ENCODE assay signal across 13 cellular contexts in the genomic region with DNA sequence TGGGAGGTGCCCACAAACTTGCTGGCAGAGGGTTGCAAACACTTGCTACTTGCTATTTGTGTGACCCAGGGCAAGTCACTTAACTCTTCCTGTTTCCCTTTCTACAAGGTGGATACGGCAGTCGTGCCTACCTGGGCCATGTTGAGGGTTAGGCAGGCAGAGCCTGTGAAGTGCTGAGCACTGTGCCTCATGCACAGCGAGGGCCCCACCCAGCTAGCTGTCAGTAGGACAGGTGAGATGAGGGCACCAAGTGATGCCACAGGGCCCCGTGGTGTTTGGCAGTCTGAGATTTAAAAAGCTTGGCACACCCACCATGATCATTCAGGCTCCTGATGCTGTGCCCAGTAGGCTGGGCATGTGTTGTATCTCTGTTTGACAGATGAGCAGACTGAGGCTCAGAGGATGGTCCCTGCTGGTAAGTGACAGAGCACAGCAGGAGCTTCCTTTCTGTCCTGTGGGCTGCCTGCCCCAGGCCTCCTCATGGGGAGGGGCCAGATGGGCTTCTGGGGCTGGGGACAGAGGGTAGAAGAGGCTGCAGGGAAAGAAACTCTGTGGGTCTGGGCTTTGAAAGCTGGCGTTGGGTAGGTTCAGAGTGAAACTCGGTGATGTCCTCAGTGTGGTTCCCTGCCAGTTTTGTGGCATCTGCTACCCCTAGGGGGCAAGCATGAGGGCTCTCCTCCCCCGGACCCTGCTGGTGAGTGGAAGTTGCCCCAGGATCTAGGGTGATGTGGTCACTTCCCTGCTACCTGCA. TPM values are rescaled to one million over a fixed set of nuclear protein-coding genes. Genes with fewer than 3 reads are reported as not detected.
DNase-seq lines count a peak whose midpoint lies in the region; ATAC-seq and TF ChIP-seq lines count a peak whose summit lies in the region.
"Had no signal": no experiment of that assay in that cellular context is flagged by ENCODE, and none has a peak within 500 bp of the region (broad histone marks: within the 10 kb centered on the region; RNA-seq: fewer than 3 reads in every experiment).

No MANE protein-coding gene starts in this region.

- 35 to 67% methylated on average over 7 of the region's 7 CpGs for WGBS in sigmoid colon, 2 donors

- peaks cover 40% of the 10 kb centered on the region for H3K36me3 Mint-ChIP-seq in endothelial cell (ENCODE audit: low read depth, unreplicated experiment)

- H3K36me3 ChIP-seq in sigmoid colon: no peaks in the 10 kb centered on the region
- H3K36me3 ChIP-seq: BLaER1 treated with 17β-estradiol and CSF1 and Interleukin-3, amounts not matched to agents 10 nM and 100 nM; pancreas had no signal

- no peaks in the 10 kb centered on the region for H3K9me3 Mint-ChIP-seq in endothelial cell (ENCODE audit: unreplicated experiment)

- intact Hi-C loops in sigmoid colon (cut with DNase I): no loop called here

- in situ Hi-C loops in KBM-7 (cut with MboI; ENCODE audit: low pct_unique_long_range_greater_than_20kb, low sequenced_read_pairs): no loop called here

- no peaks in the 10 kb centered on the region for H3K27me3 ChIP-seq in sigmoid colon
- H3K27me3 ChIP-seq: pancreas had no signal

- no peak for TF ChIP-seq POLR2A in sigmoid colon (IDR thresholded peaks at IDR 0.05)

- no peaks in the 10 kb centered on the region for H3K9me3 ChIP-seq in sigmoid colon
- H3K9me3 ChIP-seq: pancreas had no signal

- no peak overlapping the region for H3K4me3 ChIP-seq in sigmoid colon
- H3K4me3 ChIP-seq: BLaER1 treated with 17β-estradiol and CSF1 and Interleukin-3, amounts not matched to agents 10 nM and 100 nM; pancreas had no signal

- ATAC-seq in GM21576 (IDR thresholded peaks at IDR 0.05; ENCODE audit: unreplicated experiment): no peak
- ATAC-seq: pancreas had no signal

- H3K4me1 Mint-ChIP-seq in endothelial cell (ENCODE audit: unreplicated experiment): peaks cover 85% of the 10 kb centered on the region
- H3K4me1 Mint-ChIP-seq: IgD-negative memory B cell had no signal

- H3K27ac Mint-ChIP-seq in endothelial cell (ENCODE audit: unreplicated experiment): no peak overlapping the region
- H3K27ac Mint-ChIP-seq: IgD-negative memory B cell had no signal

- H3K27ac ChIP-seq in sigmoid colon: peak overlapping the region; percentile 44 to 78 (median 56)
- H3K27ac ChIP-seq: BLaER1 treated with 17β-estradiol and CSF1 and Interleukin-3, amounts not matched to agents 10 nM and 100 nM; pancreas had no signal

- peaks cover 0 to 61% (median 46%) of the 10 kb centered on the region in 4 donors for H3K4me1 ChIP-seq in sigmoid colon
- H3K4me1 ChIP-seq: pancreas had no signal

- TF ChIP-seq CTCF in endothelial cell (IDR thresholded peaks at IDR 0.05; ENCODE audit: unreplicated experiment): no peak
- TF ChIP-seq CTCF in sigmoid colon (IDR thresholded peaks at IDR 0.05): no peak

- DNase-seq in SKM-1 treated with dmso at 0.1 percent for 144 hours (lab: John Stamatoyannopoulos, UW; ENCODE audit: unreplicated experiment): peak; percentile 6
- no peak for DNase-seq in SKM-1 (lab: John Stamatoyannopoulos, UW; ENCODE audit: unreplicated experiment)
- peak; percentile 39 for DNase-seq in NAMALWA (ENCODE audit: low spot score)
- DNase-seq in endothelial cell (ENCODE audit: low spot score): peak; percentile 46
- DNase-seq in sigmoid colon: peak; percentile 63
- DNase-seq in KBM-7: no peak
- no peak for DNase-seq in SIG-M5 treated with dmso at 0.1 percent for 504 hours (lab: John Stamatoyannopoulos, UW; ENCODE audit: unreplicated experiment)
- DNase-seq: HCEC 1CT, hippocampal formation, pancreas had no signal

- no peak for TF ChIP-seq EP300 in sigmoid colon (IDR thresholded peaks at IDR 0.05)

- H3K4me3 Mint-ChIP-seq in endothelial cell (ENCODE audit: unreplicated experiment): no peak overlapping the region
- H3K4me3 Mint-ChIP-seq: IgD-negative memory B cell had no signal

- H3K27me3 Mint-ChIP-seq in endothelial cell (ENCODE audit: unreplicated experiment): peaks cover 11% of the 10 kb centered on the region
- H3K27me3 Mint-ChIP-seq: IgD-negative memory B cell had no signal

RNA-seq across cellular contexts. Expression of a gene that starts 59.3 kb away (rescaled TPM):
- total RNA-seq in endothelial cell (ENCODE audit: unreplicated experiment): 717 TPM
- total RNA-seq in sigmoid colon: 10 to 100 TPM; 13.8 to 75.3 (median 23.0) TPM
- polyA plus RNA-seq in sigmoid colon: 1 to 10 TPM in 2 of 3 donors, under 1 TPM in 1; 0.23 to 8.0 (median 7.2) TPM

Comparison
In these comparisons a context has a peak if more than half of its experiments do, and no peak if none do; other contexts are left out.
1. DNase-seq: peak in SKM-1 treated with dmso at 0.1 percent for 144 hours (single experiment), NAMALWA (single experiment), endothelial cell (single experiment) and sigmoid colon (single experiment); none in SKM-1 (single experiment), KBM-7 (single experiment) and SIG-M5 treated with dmso at 0.1 percent for 504 hours (single experiment).